In genomic region chr15:62833671-62834070, GRCh38 we compare ENCODE assay signal across 20 cellular contexts.
DNase-seq lines count a peak whose midpoint lies in the region; FAIRE-seq and TF ChIP-seq lines count a peak whose summit lies in the region.
"Had no signal": no experiment of that assay in that cellular context is flagged by ENCODE, and none has a peak within 500 bp of the region (broad histone marks: within the 10 kb centered on the region; RNA-seq: fewer than 3 reads in every experiment).

No MANE protein-coding gene starts in this region.

- H3K79me2 ChIP-seq in trophoblast cell (ENCODE audit: control insufficient read depth, insufficient read depth, low read length, poor library complexity) = peaks cover 15% of the 10 kb centered on the region

- intact Hi-C loops in testis (cut with DNase I; ENCODE audit: low total_unique reads) = no loop called here

- H2AK5ac ChIP-seq in trophoblast cell (ENCODE audit: low read length) = peak overlapping the region; percentile 93

- peak overlapping the region; percentile 78 for H3K18ac ChIP-seq in trophoblast cell (ENCODE audit: low read length)

- H4K91ac ChIP-seq in trophoblast cell (ENCODE audit: low read depth, low read length) = peak overlapping the region; percentile 91

- H2BK12ac ChIP-seq in trophoblast cell (ENCODE audit: low read length) = peak overlapping the region; percentile 16

- peak overlapping the region; percentile 81 for H3K4ac ChIP-seq in trophoblast cell (ENCODE audit: low read depth, low read length)

- peak overlapping the region; percentile 36 for H2BK120ac ChIP-seq in trophoblast cell (ENCODE audit: insufficient read depth, low read length, poor library complexity)

- peak overlapping the region; percentile 82 for H4K8ac ChIP-seq in trophoblast cell (ENCODE audit: low read depth, low read length)

- no peak for TF ChIP-seq POLR2A in testis (IDR thresholded peaks at IDR 0.05)

- H2BK5ac ChIP-seq in trophoblast cell (ENCODE audit: low read depth, low read length, poor library complexity) = peak overlapping the region; percentile 15

- H3K14ac ChIP-seq in trophoblast cell (ENCODE audit: low read length) = peak overlapping the region; percentile 95

- H3K4me3 ChIP-seq in adipocyte (ENCODE audit: low read length) (no peak overlapping the region), trophoblast cell (ENCODE audit: low read depth, low read length) (no peak overlapping the region), testis (no peak overlapping the region), coronary artery (no peak overlapping the region), H7 (ENCODE audit: insufficient read depth, low read depth, low read length) (no peak overlapping the region)
- H3K4me3 ChIP-seq: HAP-1 had no signal

- no peaks in the 10 kb centered on the region for H3K4me1 ChIP-seq in adipocyte (ENCODE audit: control insufficient read depth, insufficient read depth, low read length)
- H3K4me1 ChIP-seq in trophoblast cell (ENCODE audit: control insufficient read depth in 1 of 2, insufficient read depth in 2 of 2, low read length in 2 of 2) = peaks cover 22 to 31% of the 10 kb centered on the region in 2 experiments
- no peaks in the 10 kb centered on the region for H3K4me1 ChIP-seq in testis
- H3K4me1 ChIP-seq: HAP-1 had no signal

- peak overlapping the region; percentile 87 for H3K27ac ChIP-seq in trophoblast cell (ENCODE audit: low read depth, low read length)
- H3K27ac ChIP-seq in testis = no peak overlapping the region
- no peak overlapping the region for H3K27ac ChIP-seq in coronary artery

- FAIRE-seq in G401.6 (lab: Jason Lieb, UNC) = peak; percentile 6
- FAIRE-seq: RCC 7860 had no signal

- no CpG with 5 or more reads among the region's 10 CpGs for WGBS in trophoblast cell (ENCODE audit: extremely low coverage, insufficient coverage, insufficient read length)
- 88 to 96% methylated on average over 10 of the region's 10 CpGs for WGBS in testis, 2 donors

- H3K27me3 ChIP-seq in adipocyte (replicated peaks; ENCODE audit: control insufficient read depth, insufficient read depth, low read length) (no peaks in the 10 kb centered on the region), trophoblast cell (ENCODE audit: insufficient read depth, low read length) (no peaks in the 10 kb centered on the region), testis (no peaks in the 10 kb centered on the region), H7 (ENCODE audit: control insufficient read depth, insufficient read depth, low read length) (no peaks in the 10 kb centered on the region)

- TF ChIP-seq CTCF in testis (IDR thresholded peaks at IDR 0.05) (no peak), coronary artery (IDR thresholded peaks at IDR 0.05) (no peak)

- H3K9ac ChIP-seq in adipocyte (ENCODE audit: low read length) (peak overlapping the region; percentile 13), trophoblast cell (ENCODE audit: low read length) (no peak overlapping the region)

- peaks cover 43% of the 10 kb centered on the region for H3K79me1 ChIP-seq in trophoblast cell (ENCODE audit: low read length)

- no peak overlapping the region for H4K12ac ChIP-seq in trophoblast cell (ENCODE audit: low read depth, low read length)

- H2AFZ ChIP-seq in trophoblast cell (ENCODE audit: insufficient read depth, low read length, poor library complexity) = no peak overlapping the region

- DNase-seq in adipocyte (ENCODE audit: low read depth) (no peak), fibroblast of the conjunctiva (ENCODE audit: low read depth) (peak; percentile 41), trophoblast cell (no peak), testis (no peak), coronary artery (ENCODE audit: low spot score) (no peak), H7 (no peak)
- DNase-seq in stimulated activated CD4-positive, alpha-beta T cell treated with anti-CD3 and anti-CD28 coated beads, Interleukin-4, amount 100 ng/mL, for 4 hours = no peak
- DNase-seq: C1 segment of cervical spinal cord; CD8-positive, alpha-beta memory T cell; EL; Kasumi-1; MM.1S; NCI-H1092 treated with DMSO at 0.1 percent for 48 hours; NCI-H2081; NCI-H510A; NCI-H748 treated with DMSO at 0.1 percent for 48 hours; NK-92 treated with Interleukin-12 subunit alpha and Interleukin-12 subunit beta, amount 100 ng/mL, for 24 hours had no signal

- no peaks in the 10 kb centered on the region for H3K9me3 ChIP-seq in adipocyte (ENCODE audit: control insufficient read depth, low read length)
- peaks cover 4% of the 10 kb centered on the region for H3K9me3 ChIP-seq in trophoblast cell (ENCODE audit: insufficient read depth, low read depth, low read length)
- H3K9me3 ChIP-seq in testis = no peaks in the 10 kb centered on the region
- H3K9me3 ChIP-seq: HAP-1 had no signal

- H3K36me3 ChIP-seq in adipocyte (ENCODE audit: control insufficient read depth, insufficient read depth, low read length, severe bottlenecking) = peaks cover 80% of the 10 kb centered on the region
- H3K36me3 ChIP-seq in trophoblast cell (ENCODE audit: control insufficient read depth in 1 of 2, insufficient read depth in 2 of 2, low read length in 2 of 2) = peaks cover 26 to 38% of the 10 kb centered on the region in 2 experiments
- no peaks in the 10 kb centered on the region for H3K36me3 ChIP-seq in testis (ENCODE audit: low read depth, missing control alignments)
- H3K36me3 ChIP-seq in H7 (replicated peaks; ENCODE audit: control insufficient read depth, insufficient read depth, low read length) = no peaks in the 10 kb centered on the region; the same call in 1 of the 2 replicates
- H3K36me3 ChIP-seq: HAP-1 had no signal

- no peak overlapping the region for H3K23ac ChIP-seq in trophoblast cell (ENCODE audit: low read length)

- H3K4me2 ChIP-seq in trophoblast cell (ENCODE audit: low read length) = no peak overlapping the region
